13 cellular contexts compared by ENCODE assay signal in genomic region chrX:13662537-13662841, GRCh38. TPM values are rescaled to one million over a fixed set of nuclear protein-coding genes. Genes with fewer than 3 reads are reported as not detected.
DNase-seq lines count a peak whose midpoint lies in the region; ATAC-seq and TF ChIP-seq lines count a peak whose summit lies in the region.
"Had no signal": no experiment of that assay in that cellular context is flagged by ENCODE, and none has a peak within 500 bp of the region (broad histone marks: within the 10 kb centered on the region; RNA-seq: fewer than 3 reads in every experiment).

No MANE protein-coding gene starts in this region.

- 56% methylated on average over 1 of the region's 1 CpG for WGBS in right lobe of liver (ENCODE audit: insufficient coverage, low coverage, low lambda C conversion rate, missing lambda C conversion rate)

- TF ChIP-seq POLR2A in right lobe of liver (IDR thresholded peaks at IDR 0.05) = no peak

- peaks cover 14% of the 10 kb centered on the region for H3K9me3 Mint-ChIP-seq in progenitor cell of endocrine pancreas (ENCODE audit: low read depth)

- H3K27ac ChIP-seq in muscle layer of duodenum (ENCODE audit: low read length) (peak overlapping the region; percentile 77), right lobe of liver (no peak overlapping the region)
- H3K27ac ChIP-seq: brain microvascular endothelial cell, PC-9 had no signal

- H3K4me1 ChIP-seq in muscle layer of duodenum (ENCODE audit: control insufficient read depth in 1 of 2, insufficient read depth in 2 of 2, low read length in 2 of 2) (peaks cover 0 to 6% of the 10 kb centered on the region in 2 donors), right lobe of liver (peaks cover 0 to 7% (median 0%) of the 10 kb centered on the region in 4 donors)

- peak; percentile 47 for DNase-seq in AG20443 (ENCODE audit: low spot score)
- DNase-seq in choroid plexus epithelial cell (ENCODE audit: low read depth) = peak; percentile 66
- DNase-seq in right lobe of liver = no peak
- DNase-seq in progenitor cell of endocrine pancreas (ENCODE audit: low spot score, unreplicated experiment) = no peak
- DNase-seq: activated CD8-positive, alpha-beta memory T cell treated with anti-CD3 and anti-CD28 coated beads, Interleukin-2, amount 50 U/mL, for 48 hours; brain microvascular endothelial cell; COR-L47; NCI-H187; PC-9 had no signal

- ATAC-seq in GM19035 (IDR thresholded peaks at IDR 0.05; ENCODE audit: unreplicated experiment) (peak; percentile 32), right lobe of liver (no peak), GM18861 (IDR thresholded peaks at IDR 0.05; ENCODE audit: unreplicated experiment) (no peak), HG03025 (IDR thresholded peaks at IDR 0.05; ENCODE audit: low FRiP score, unreplicated experiment) (no peak)

- H3K27me3 ChIP-seq in muscle layer of duodenum (ENCODE audit: low read depth, low read length) = no peaks in the 10 kb centered on the region
- H3K27me3 ChIP-seq in right lobe of liver = no peaks in the 10 kb centered on the region
- H3K27me3 ChIP-seq: brain microvascular endothelial cell had no signal

- H3K9me3 ChIP-seq in muscle layer of duodenum (ENCODE audit: control insufficient read depth in 1 of 2, low read length in 2 of 2) = no peaks in the 10 kb centered on the region
- H3K9me3 ChIP-seq in right lobe of liver = no peaks in the 10 kb centered on the region

- no peak overlapping the region for H3K4me3 Mint-ChIP-seq in progenitor cell of endocrine pancreas (ENCODE audit: low read depth)

- H3K4me1 Mint-ChIP-seq in progenitor cell of endocrine pancreas (ENCODE audit: low read depth) = peaks cover 6% of the 10 kb centered on the region

- H3K36me3 ChIP-seq in muscle layer of duodenum (ENCODE audit: control insufficient read depth in 1 of 2, insufficient read depth in 2 of 2, low read length in 2 of 2) = no peaks in the 10 kb centered on the region
- peaks cover 0 to 4% (median 2%) of the 10 kb centered on the region in 4 donors for H3K36me3 ChIP-seq in right lobe of liver
- H3K36me3 ChIP-seq: brain microvascular endothelial cell had no signal

- H3K4me3 ChIP-seq in choroid plexus epithelial cell (ENCODE audit: low read depth, low read length) (no peak overlapping the region), muscle layer of duodenum (ENCODE audit: low read depth in 1 of 2, low read length in 2 of 2) (peak overlapping the region; percentile 38 to 46), right lobe of liver (no peak overlapping the region)
- H3K4me3 ChIP-seq: PC-9 had no signal

- no peaks in the 10 kb centered on the region for H3K27me3 Mint-ChIP-seq in progenitor cell of endocrine pancreas

- peaks cover 6% of the 10 kb centered on the region for H3K36me3 Mint-ChIP-seq in progenitor cell of endocrine pancreas (ENCODE audit: insufficient read depth)

- TF ChIP-seq CTCF in choroid plexus epithelial cell (conservative IDR thresholded peaks at IDR 0.05; ENCODE audit: low read depth, low read length) (no peak), right lobe of liver (IDR thresholded peaks at IDR 0.05) (no peak), progenitor cell of endocrine pancreas (IDR thresholded peaks at IDR 0.05; ENCODE audit: unreplicated experiment) (no peak)

- intact Hi-C loops in right lobe of liver (cut with DNase I) = no loop called here

- H3K27ac Mint-ChIP-seq in progenitor cell of endocrine pancreas = no peak overlapping the region

RNA-seq across cellular contexts. Expression of gene TCEANC, which starts 9.5 kb away (rescaled TPM):
- total RNA-seq in right lobe of liver = 1 to 10 TPM; 3.4 to 4.8 (median 4.1) TPM
- 3.0 and 4.1 TPM in 2 replicates for total RNA-seq in progenitor cell of endocrine pancreas

RNA-seq across cellular contexts. Expression of gene RAB9A, which starts 26.4 kb away (rescaled TPM):
- total RNA-seq in right lobe of liver = 10 to 100 TPM in 5 of 6 experiments, 1 to 10 TPM in 1; 9.9 to 20.8 (median 12.7) TPM
- total RNA-seq in progenitor cell of endocrine pancreas = 17.6 and 20.5 TPM in 2 replicates

Comparison
In these comparisons a context has a peak if more than half of its experiments do, and no peak if none do; other contexts are left out.
1. DNase-seq: peak in AG20443 (single experiment) and choroid plexus epithelial cell (single experiment); none in right lobe of liver (0 of 3) and progenitor cell of endocrine pancreas (single experiment).
2. H3K4me3 ChIP-seq: peak in muscle layer of duodenum (2 of 2); none in choroid plexus epithelial cell (single experiment) and right lobe of liver (0 of 3).